ENCODE assay signal across 1 cellular context in genomic region chr12:89976866-89977265, GRCh38.
TF ChIP-seq lines count a peak whose summit lies in the region.

No MANE protein-coding gene starts in this region.

TF ChIP-seq in IMR-90, 13 proteins besides CTCF, POLR2A, EP300 and RAD21:
- TF ChIP-seq MXI1 (IDR thresholded peaks at IDR 0.05; ENCODE audit: borderline replicate concordance, low read depth, low read length) (no peak), USF2 (IDR thresholded peaks at IDR 0.05; ENCODE audit: low read depth, low read length) (no peak), SMC3 (IDR thresholded peaks at IDR 0.05; ENCODE audit: low read depth, low read length) (no peak), FOS (IDR thresholded peaks at IDR 0.05; ENCODE audit: low read depth, low read length) (no peak), RCOR1 (IDR thresholded peaks at IDR 0.05; ENCODE audit: insufficient replicate concordance, low read length) (no peak), CHD1 (IDR thresholded peaks at IDR 0.05; ENCODE audit: low read depth, low read length) (no peak), BHLHE40 (IDR thresholded peaks at IDR 0.05; ENCODE audit: low read depth, low read length) (no peak), MAZ (IDR thresholded peaks at IDR 0.05; ENCODE audit: borderline replicate concordance, low read depth, low read length) (no peak), ELK1 (IDR thresholded peaks at IDR 0.05; ENCODE audit: borderline replicate concordance, low read depth, low read length) (no peak)
